8 cellular contexts compared by ENCODE assay signal in genomic region chr1:39816431-39817090, GRCh38. TPM values are rescaled to one million over a fixed set of nuclear protein-coding genes. Genes with fewer than 3 reads are reported as not detected.
DNase-seq lines count a peak whose midpoint lies in the region; ATAC-seq and TF ChIP-seq lines count a peak whose summit lies in the region.

No MANE protein-coding gene starts in this region.

- peak overlapping the region in 1 of 3 experiments; percentile 10; a peak in 1 of 7 replicates for H3K27ac Mint-ChIP-seq in H9
- H3K27ac Mint-ChIP-seq in activated naive CD8-positive, alpha-beta T cell, result no peak overlapping the region

- no peaks in the 10 kb centered on the region for H3K36me3 ChIP-seq in Loucy (ENCODE audit: insufficient read depth, low read length)

- no peak overlapping the region for H3K56ac ChIP-seq in H9 (ENCODE audit: insufficient read length, low read depth, low read length)

- H4K20me1 ChIP-seq in H9 (ENCODE audit: control insufficient read depth, insufficient read depth, insufficient read length) (no peaks in the 10 kb centered on the region), Loucy (ENCODE audit: insufficient read depth, low read length, poor library complexity, severe bottlenecking) (no peaks in the 10 kb centered on the region)

- no peaks in the 10 kb centered on the region for H3K79me1 ChIP-seq in H9 (ENCODE audit: insufficient read depth, low read depth, low read length, poor library complexity, severe bottlenecking)

- POLR2A ChIA-PET in GM10248 (lab: Yijun Ruan, JAX), result no interaction called here

- H2BK20ac ChIP-seq in H9 (ENCODE audit: low read depth, low read length, poor library complexity, severe bottlenecking), result no peak overlapping the region

- H3K4me3 Mint-ChIP-seq in H9, result no peak overlapping the region
- H3K4me3 Mint-ChIP-seq in activated naive CD8-positive, alpha-beta T cell, result peak overlapping the region; percentile 61

- DNase-seq in GM10248 (ENCODE audit: extremely low spot score) (peak; percentile 79), H9 (peak; percentile 82), SK-N-DZ (ENCODE audit: low spot score) (peak; percentile 63), glomerular visceral epithelial cell (ENCODE audit: extremely low spot score) (peak; percentile 79), posterior cingulate gyrus (peak; percentile 23 to 96 (median 74))

- H2BK15ac ChIP-seq in H9 (ENCODE audit: low read depth, low read length), result no peak overlapping the region

- H3K27me3 Mint-ChIP-seq in H9 (ENCODE audit: low read depth), result peaks cover 34% of the 10 kb centered on the region
- peaks cover 15% of the 10 kb centered on the region for H3K27me3 Mint-ChIP-seq in activated naive CD8-positive, alpha-beta T cell

- H3K4ac ChIP-seq in H9 (ENCODE audit: low read depth, low read length), result no peak overlapping the region

- H3K27ac ChIP-seq in H9 (ENCODE audit: insufficient read length, low read depth, low read length), result no peak overlapping the region

- H3K18ac ChIP-seq in H9 (ENCODE audit: insufficient read length, low read depth, low read length), result no peak overlapping the region

- ATAC-seq in GM19324 (IDR thresholded peaks at IDR 0.05; ENCODE audit: low FRiP score, unreplicated experiment), result no peak

- H2AFZ ChIP-seq in H9 (ENCODE audit: low read length) (no peak overlapping the region), Loucy (ENCODE audit: low read length) (peak overlapping the region; percentile 68)

- no peaks in the 10 kb centered on the region for H3K9me2 ChIP-seq in Loucy (replicated peaks; ENCODE audit: low read depth, low read length)

- TF ChIP-seq CTCF in GM10248 (IDR thresholded peaks at IDR 0.05; ENCODE audit: control extremely low read depth, extremely low read depth, low read depth, missing control alignments), result peak; percentile 67
- TF ChIP-seq CTCF in H9 (conservative IDR thresholded peaks at IDR 0.05), result peak; percentile 76
- peak; percentile 80 for TF ChIP-seq CTCF in Loucy (conservative IDR thresholded peaks at IDR 0.05; ENCODE audit: low read length)

- no peak overlapping the region for H4K8ac ChIP-seq in H9 (replicated peaks; ENCODE audit: insufficient read length, low read depth, low read length)

- H3K23ac ChIP-seq in H9 (ENCODE audit: insufficient read length, low read depth, low read length), result no peak overlapping the region

- H2BK5ac ChIP-seq in H9 (ENCODE audit: insufficient read length, low read length), result no peak overlapping the region

- H3K9me3 Mint-ChIP-seq in H9, result no peaks in the 10 kb centered on the region
- no peaks in the 10 kb centered on the region for H3K9me3 Mint-ChIP-seq in activated naive CD8-positive, alpha-beta T cell (ENCODE audit: low read depth)

- no peak overlapping the region for H2BK120ac ChIP-seq in H9 (ENCODE audit: low read depth, low read length, poor library complexity, severe bottlenecking)

- H2AK5ac ChIP-seq in H9 (ENCODE audit: insufficient read length, low read length), result no peak overlapping the region

- H3K27me3 ChIP-seq in H9 (ENCODE audit: insufficient read depth, low read length) (no peaks in the 10 kb centered on the region), Loucy (ENCODE audit: insufficient read depth, low read length, poor library complexity, severe bottlenecking) (no peaks in the 10 kb centered on the region)

- no peak overlapping the region for H3K14ac ChIP-seq in H9 (ENCODE audit: insufficient read depth, low read length)

- no peak overlapping the region for H3T11ph ChIP-seq in H9 (ENCODE audit: low read length)

- no peaks in the 10 kb centered on the region for H3F3A ChIP-seq in Loucy (ENCODE audit: low read depth)

- H2BK12ac ChIP-seq in H9 (ENCODE audit: insufficient read length, low read depth, low read length), result no peak overlapping the region

- no peaks in the 10 kb centered on the region for H3K23me2 ChIP-seq in H9 (ENCODE audit: insufficient read length, low read depth, low read length, poor library complexity, severe bottlenecking)

- H3K4me3 ChIP-seq in Loucy (ENCODE audit: low read length, poor library complexity, severe bottlenecking), result peak overlapping the region; percentile 56

- no peaks in the 10 kb centered on the region for H3K79me2 ChIP-seq in H9 (ENCODE audit: insufficient read depth, low read length)
- H3K79me2 ChIP-seq in Loucy (ENCODE audit: insufficient read depth, low read length), result no peaks in the 10 kb centered on the region

- CTCF ChIA-PET in GM10248 (lab: Yijun Ruan, JAX), result interaction anchor here (0.9 to 7.7 kb wide), 36 partner anchors 11 to 273 kb away, joined by 3 to 100 read pairs (median 4); partner anchors contain the start of genes MYCL and PPIE

- H4K91ac ChIP-seq in H9 (ENCODE audit: insufficient read length, low read depth, low read length), result no peak overlapping the region

- intact Hi-C loops in posterior cingulate gyrus (cut with DNase I), result loop anchor here (1.0 to 5.0 kb wide), 3 partner anchors 86 to 157 kb away; no protein-coding TSS in a partner anchor

- H3K4me1 Mint-ChIP-seq in H9, result peaks cover 0 to 7% of the 10 kb centered on the region in 2 experiments
- peaks cover 22% of the 10 kb centered on the region for H3K4me1 Mint-ChIP-seq in activated naive CD8-positive, alpha-beta T cell (ENCODE audit: low read depth)

- no peak overlapping the region for H4K5ac ChIP-seq in H9 (ENCODE audit: insufficient read length, low read depth, low read length)

- H3K4me2 ChIP-seq in H9 (ENCODE audit: insufficient read depth, insufficient read length, low read length), result no peak overlapping the region
- peak overlapping the region; percentile 58 for H3K4me2 ChIP-seq in Loucy (ENCODE audit: low read depth, low read length, poor library complexity, severe bottlenecking)

- WGBS in H9 (ENCODE audit: extremely low coverage, insufficient read length, low lambda C conversion rate), result no CpG with 5 or more reads among the region's 11 CpGs

- no peak overlapping the region for H3K9ac ChIP-seq in H9 (ENCODE audit: extremely low read depth, insufficient read length, low read length)
- no peak overlapping the region for H3K9ac ChIP-seq in Loucy (ENCODE audit: low read depth, low read length, poor library complexity, severe bottlenecking)

- no peaks in the 10 kb centered on the region; a peak in 1 of 7 replicates for H3K36me3 Mint-ChIP-seq in H9 (ENCODE audit: insufficient read depth in 1 of 3, low read depth in 3 of 3)
- no peaks in the 10 kb centered on the region for H3K36me3 Mint-ChIP-seq in activated naive CD8-positive, alpha-beta T cell

- H3K4me1 ChIP-seq in H9 (ENCODE audit: insufficient read depth, low read length) (no peaks in the 10 kb centered on the region), Loucy (ENCODE audit: insufficient read depth, low read length, poor library complexity, severe bottlenecking) (no peaks in the 10 kb centered on the region)

- no peaks in the 10 kb centered on the region for H3K9me3 ChIP-seq in H9 (ENCODE audit: control insufficient read depth, low read depth, low read length)
- H3K9me3 ChIP-seq in Loucy (ENCODE audit: insufficient read depth, low read depth, low read length), result no peaks in the 10 kb centered on the region

RNA-seq across cellular contexts. Expression of gene BMP8B, which starts 27.9 kb away (rescaled TPM):
- total RNA-seq in H9 (2021), result 0.33 and 0.42 TPM in 2 replicates
- 0.08 and 0.31 TPM in 2 replicates for polyA plus RNA-seq in SK-N-DZ (2014; cell fraction: cytosol; rRNA removed)
- 0.03 and 0.06 TPM in 2 replicates for polyA plus RNA-seq in SK-N-DZ (2014; cell fraction: nucleus; rRNA removed)

RNA-seq across cellular contexts. Expression of gene OXCT2, which starts 45.4 kb away (rescaled TPM):
- total RNA-seq in H9 (2021), result 3.7 and 4.3 TPM in 2 replicates
- 0.07 and 0.52 TPM in 2 replicates for polyA plus RNA-seq in SK-N-DZ (2014; cell fraction: cytosol; rRNA removed)
- polyA plus RNA-seq in SK-N-DZ (2014; cell fraction: nucleus; rRNA removed), result 0.32 TPM in 1 of 2 replicates, not detected in the other
